In genomic region chr12:12610711-12611110, GRCh38 we compare ENCODE assay signal across 10 cellular contexts. TPM values are rescaled to one million over a fixed set of nuclear protein-coding genes. Genes with fewer than 3 reads are reported as not detected.
DNase-seq lines count a peak whose midpoint lies in the region; ATAC-seq, FAIRE-seq and TF ChIP-seq lines count a peak whose summit lies in the region.
"Had no signal": no experiment of that assay in that cellular context is flagged by ENCODE, and none has a peak within 500 bp of the region (broad histone marks: within the 10 kb centered on the region; RNA-seq: fewer than 3 reads in every experiment).

No MANE protein-coding gene starts in this region.

- DNase-seq in A549 (ENCODE audit: low read depth in 1 of 2, low spot score in 1 of 2) (no peak), mammary epithelial cell (no peak), NCI-H69 (lab: John Stamatoyannopoulos, UW) (no peak), cerebellar nuclear complex (lab: John Stamatoyannopoulos, UW) (no peak), amniotic stem cell (lab: John Stamatoyannopoulos, UW) (no peak)
- DNase-seq in naive thymus-derived CD8-positive, alpha-beta T cell = no peak
- no peak for DNase-seq in stimulated activated CD4-positive, alpha-beta T cell treated with anti-CD3 and anti-CD28 coated beads, Interleukin-1b, Interleukin-23, amount 100 ng/mL, for 48 hours
- DNase-seq: DMS53, NCI-H1092 treated with DMSO at 0.1 percent for 48 hours had no signal

- TF ChIP-seq RAD21 in A549 (conservative IDR thresholded peaks at IDR 0.05 in 1 of 2, IDR thresholded peaks at IDR 0.05 in 1 of 2) = no peak

- H3K4me1 ChIP-seq in A549 (peaks cover 32% of the 10 kb centered on the region), KMS-11 (ENCODE audit: low read depth, poor library complexity, severe bottlenecking) (peaks cover 16% of the 10 kb centered on the region), mammary epithelial cell (ENCODE audit: insufficient read depth, low read length) (peaks cover 25% of the 10 kb centered on the region)

- CTCF ChIA-PET in A549 (lab: Yijun Ruan, JAX) (interaction anchor here (0.6 kb wide), 1 partner anchor 213 kb away, joined by 4 read pairs; no protein-coding TSS in a partner anchor), mammary epithelial cell (lab: Charles Lee; ENCODE audit: low non-redundant PET) (no interaction called here)

- H3K4me2 ChIP-seq in A549 = peak overlapping the region; percentile 92
- H3K4me2 ChIP-seq in KMS-11 = peak overlapping the region; percentile 84
- H3K4me2 ChIP-seq in mammary epithelial cell (ENCODE audit: insufficient read depth, low read depth, low read length) = peak overlapping the region; percentile 97

- H3K4me3 ChIP-seq in A549 (peak overlapping the region; percentile 65), KMS-11 (IDR thresholded peaks at IDR 0.05; ENCODE audit: insufficient read depth, low read depth, low read length) (no peak overlapping the region), mammary epithelial cell (replicated peaks in 1 of 3; ENCODE audit: insufficient read depth in 1 of 3, low read depth in 2 of 3, low read length in 3 of 3) (peak overlapping the region in 1 of 3 experiments; percentile 65)

- peak overlapping the region; percentile 89 to 91 for H3K27ac ChIP-seq in A549
- peak overlapping the region; percentile 87; the same call in 1 of the 2 replicates for H3K27ac ChIP-seq in KMS-11
- H3K27ac ChIP-seq in mammary epithelial cell (ENCODE audit: insufficient read depth, low read depth, low read length) = peak overlapping the region; percentile 76

- H3K9me3 ChIP-seq in A549 (no peaks in the 10 kb centered on the region), mammary epithelial cell (replicated peaks; ENCODE audit: insufficient read depth, low read length) (no peaks in the 10 kb centered on the region)

- H3K9ac ChIP-seq in KMS-11 (peak overlapping the region; percentile 81; the same call in 1 of the 2 replicates), mammary epithelial cell (ENCODE audit: insufficient read depth, low read length) (no peak overlapping the region)

- peak overlapping the region; percentile 89 to 100 (median 99) for H3K27ac Mint-ChIP-seq in naive thymus-derived CD8-positive, alpha-beta T cell

- H3K27me3 Mint-ChIP-seq in naive thymus-derived CD8-positive, alpha-beta T cell = no peaks in the 10 kb centered on the region

- TF ChIP-seq POLR2A in A549 (IDR thresholded peaks at IDR 0.05; ENCODE audit: low read length) = no peak

- H3K79me2 ChIP-seq in KMS-11 (ENCODE audit: insufficient read depth, low read depth) = no peaks in the 10 kb centered on the region; the same call in 1 of the 2 replicates
- H3K79me2 ChIP-seq in mammary epithelial cell (ENCODE audit: insufficient read depth, low read length) = peaks cover 16% of the 10 kb centered on the region

- no peaks in the 10 kb centered on the region for H4K20me1 ChIP-seq in KMS-11 (ENCODE audit: insufficient read depth)
- H4K20me1 ChIP-seq in mammary epithelial cell (ENCODE audit: insufficient read depth, low read length) = no peaks in the 10 kb centered on the region

- H3K4me1 Mint-ChIP-seq in naive thymus-derived CD8-positive, alpha-beta T cell = peaks cover 15 to 56% (median 44%) of the 10 kb centered on the region in 4 donors

- no peak for TF ChIP-seq CTCF in A549 (IDR thresholded peaks at IDR 0.05)
- no peak for TF ChIP-seq CTCF in KMS-11 (conservative IDR thresholded peaks at IDR 0.05; ENCODE audit: low read depth, low read length)
- no peak for TF ChIP-seq CTCF in mammary epithelial cell (conservative IDR thresholded peaks at IDR 0.05 in 1 of 2, IDR thresholded peaks at IDR 0.05 in 1 of 2; ENCODE audit: extremely low read depth in 1 of 2, insufficient read depth in 1 of 2, low read depth in 1 of 2, low read length in 2 of 2)

- BruUV-seq in mammary epithelial cell (replicated peaks; lab: Mats Ljungman, UMichigan) = no TSS peak

- H2AFZ ChIP-seq in KMS-11 (ENCODE audit: low read depth) = peak overlapping the region; percentile 96; the same call in 1 of the 2 replicates
- peak overlapping the region; percentile 95 for H2AFZ ChIP-seq in mammary epithelial cell (ENCODE audit: low read depth, low read length)

- WGBS in A549 (ENCODE audit: missing lambda C conversion rate) = 94% methylated on average over 4 of the region's 4 CpGs
- 91% methylated on average over 3 of the region's 4 CpGs for WGBS in mammary epithelial cell (ENCODE audit: low coverage, missing lambda C conversion rate)

- POLR2A ChIA-PET in A549 (lab: Yijun Ruan, JAX) = interaction anchor here (0.9 kb wide), 1 partner anchor 72 kb away, joined by 3 read pairs; no protein-coding TSS in a partner anchor
- POLR2A ChIA-PET in naive thymus-derived CD8-positive, alpha-beta T cell (lab: Charles Lee) = interaction anchor here (0.9 to 4.0 kb wide), 6 partner anchors 13 to 253 kb away, joined by 3 to 25 read pairs (median 8); partner anchors contain the start of gene BORCS5

- intact Hi-C loops in mammary epithelial cell (cut with micrococcal nuclease) = no loop called here

- peak overlapping the region; percentile 87 to 99 (median 92) for H3K4me3 Mint-ChIP-seq in naive thymus-derived CD8-positive, alpha-beta T cell

- no peak for ATAC-seq in A549
- ATAC-seq in naive thymus-derived CD8-positive, alpha-beta T cell = no peak

- H3K27me3 ChIP-seq in KMS-11 (ENCODE audit: insufficient read depth, low read depth) = no peaks in the 10 kb centered on the region
- H3K27me3 ChIP-seq in mammary epithelial cell (ENCODE audit: insufficient read depth, low read length) = no peaks in the 10 kb centered on the region

- no peak for TF ChIP-seq EP300 in A549 (IDR thresholded peaks at IDR 0.05)

- H3K36me3 Mint-ChIP-seq in naive thymus-derived CD8-positive, alpha-beta T cell = peaks cover 0 to 17% (median 3%) of the 10 kb centered on the region in 3 donors

- H3K36me3 ChIP-seq in KMS-11 (ENCODE audit: insufficient read depth) (no peaks in the 10 kb centered on the region), mammary epithelial cell (ENCODE audit: insufficient read depth, low read length) (no peaks in the 10 kb centered on the region)

- in situ Hi-C loops in mammary epithelial cell (cut with MboI; ENCODE audit: low sequenced_read_pairs in 2 of 2) = no loop called here

- no peak for FAIRE-seq in A549 (lab: Jason Lieb, UNC)

- dilution Hi-C loops in mammary epithelial cell (cut with HindIII; ENCODE audit: low sequenced_read_pairs) = no loop called here

- H3K9me3 Mint-ChIP-seq in naive thymus-derived CD8-positive, alpha-beta T cell = no peaks in the 10 kb centered on the region

TF ChIP-seq in A549, 52 proteins besides CTCF, POLR2A, EP300 and RAD21:
- TF ChIP-seq FOSL2 (IDR thresholded peaks at IDR 0.05) (no peak), FOSL2 (CRISPR knock-in tag; IDR thresholded peaks at IDR 0.05) (no peak), EHMT2 (IDR thresholded peaks at IDR 0.05; ENCODE audit: low read depth) (no peak)
TF ChIP-seq in A549: peak in this region for 0.

RNA-seq across cellular contexts. Expression of gene CREBL2, which starts 1.0 kb away (rescaled TPM):
- polyA plus RNA-seq in A549 (2011; rRNA removed) (30.9 and 31.4 TPM in 2 replicates), A549 (2017; fragmentation: RNase III; extraction: RNeasy Plus Mini Kit Qiagen cat#74134 plus additional on column Dnase treatment) (21.9 to 24.3 TPM (median 23.9 TPM) in 3 replicates), mammary epithelial cell (9.1 TPM)
- 8.2 and 9.4 TPM in 2 replicates for polyA plus RNA-seq in A549 (2012; cell fraction: cytosol; rRNA removed)
- polyA plus RNA-seq in A549 (2012; cell fraction: nucleus; rRNA removed) = 2.9 and 4.2 TPM in 2 replicates
- polyA minus RNA-seq in A549 (2011; rRNA and poly(A)+ RNA removed) = 12.2 and 13.6 TPM in 2 replicates
- 10 to 100 TPM; 18.1 to 40.2 TPM for total RNA-seq in mammary epithelial cell
- polyA minus RNA-seq in mammary epithelial cell = 7.5 TPM
- 10 to 100 TPM; 35.1 to 35.5 TPM for total RNA-seq in naive thymus-derived CD8-positive, alpha-beta T cell
- 10 to 100 TPM; 36.5 to 46.8 (median 44.7) TPM for polyA plus RNA-seq in naive thymus-derived CD8-positive, alpha-beta T cell

RNA-seq across cellular contexts. Expression of gene DUSP16, which starts 48.0 kb away (rescaled TPM):
- polyA plus RNA-seq in A549 (2011; rRNA removed) (34.7 and 43.0 TPM in 2 replicates), A549 (2017; fragmentation: RNase III; extraction: RNeasy Plus Mini Kit Qiagen cat#74134 plus additional on column Dnase treatment) (13.1 to 19.0 TPM (median 18.2 TPM) in 3 replicates), mammary epithelial cell (4.3 TPM)
- 5.9 and 7.2 TPM in 2 replicates for polyA plus RNA-seq in A549 (2012; cell fraction: cytosol; rRNA removed)
- polyA plus RNA-seq in A549 (2012; cell fraction: nucleus; rRNA removed) = 6.1 and 6.2 TPM in 2 replicates
- polyA minus RNA-seq in A549 (2011; rRNA and poly(A)+ RNA removed) = 40.7 and 54.4 TPM in 2 replicates
- total RNA-seq in mammary epithelial cell = 10 to 100 TPM; 11.2 to 16.4 TPM
- 9.0 TPM for polyA minus RNA-seq in mammary epithelial cell
- total RNA-seq in naive thymus-derived CD8-positive, alpha-beta T cell = 10 to 100 TPM; 27.0 to 30.4 TPM
- polyA plus RNA-seq in naive thymus-derived CD8-positive, alpha-beta T cell = 1 to 10 TPM; 4.5 to 4.7 (median 4.6) TPM
